In the genomic region with DNA sequence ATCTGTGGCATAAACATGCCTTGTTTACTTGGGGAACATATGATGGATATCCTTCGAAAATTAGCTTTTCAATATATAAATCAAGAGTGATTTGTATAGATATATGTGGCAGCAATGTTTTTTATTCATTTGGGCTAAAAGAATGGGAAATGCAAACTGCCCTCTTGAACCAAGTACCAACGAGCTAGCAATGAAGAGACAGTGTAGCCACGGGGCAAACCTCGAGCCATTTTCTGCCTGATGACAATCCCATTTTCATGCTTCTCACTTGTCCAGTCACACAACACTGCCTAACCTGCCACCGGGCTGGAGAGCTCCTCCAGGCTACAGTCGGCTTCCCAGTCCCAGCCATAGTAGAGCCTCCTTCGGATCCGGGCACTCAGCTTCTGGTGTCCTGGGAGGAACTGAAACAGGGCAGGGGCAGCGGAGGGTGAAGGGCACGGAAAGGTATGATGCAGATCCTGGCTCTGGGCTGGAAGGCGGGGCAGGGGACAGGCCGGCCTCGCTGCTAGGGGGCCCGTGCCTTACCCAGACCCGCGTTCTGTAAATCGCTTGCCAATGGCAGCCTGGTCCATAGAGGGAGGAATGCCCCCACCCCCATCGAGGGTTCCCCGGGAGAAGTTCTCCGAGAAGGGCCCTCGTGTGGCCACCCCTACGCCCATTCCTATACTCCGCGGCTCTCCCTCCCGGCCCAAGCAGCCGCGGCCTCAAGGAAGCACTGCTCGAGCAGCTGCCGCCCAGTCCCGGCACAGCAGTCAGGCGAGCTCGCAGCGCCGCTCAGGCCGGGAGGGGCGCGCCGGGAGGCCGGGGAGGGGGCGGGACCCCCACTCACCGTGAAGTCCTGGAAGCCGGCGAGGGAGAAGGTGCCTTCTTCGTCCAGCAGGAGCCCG, we compare ENCODE assay signal across 9 cellular contexts. TPM values are rescaled to one million over a fixed set of nuclear protein-coding genes. Genes with fewer than 3 reads are reported as not detected.
DNase-seq lines count a peak whose midpoint lies in the region; ATAC-seq, FAIRE-seq and TF ChIP-seq lines count a peak whose summit lies in the region.
"Had no signal": no experiment of that assay in that cellular context is flagged by ENCODE, and none has a peak within 500 bp of the region (broad histone marks: within the 10 kb centered on the region; RNA-seq: fewer than 3 reads in every experiment).

No MANE protein-coding gene starts in this region.

- H2AFZ ChIP-seq in endothelial cell of umbilical vein (ENCODE audit: low read depth, low read length), result peak overlapping the region; percentile 74

- DNase-seq in GF-D8 (lab: John Stamatoyannopoulos, UW), result peak; percentile 15
- peak; percentile 69 for DNase-seq in activated B cell treated with CpG ODN at 0.5 μM for 24 hours
- peak; percentile 62 for DNase-seq in endothelial cell of umbilical vein (ENCODE audit: low read depth, low spot score)
- DNase-seq in inferior parietal cortex (ENCODE audit: extremely low spot score), result no peak

- no peaks in the 10 kb centered on the region for H3K9me3 Mint-ChIP-seq in activated B cell treated with CpG ODN at 0.5 μM for 24 hours

- no peak for TF ChIP-seq POLR2A in endothelial cell of umbilical vein (IDR thresholded peaks at IDR 0.05; ENCODE audit: low read depth, low read length)

- no peaks in the 10 kb centered on the region for H3K9me3 ChIP-seq in endothelial cell of umbilical vein (replicated peaks; ENCODE audit: control insufficient read depth, insufficient read depth, low read length)
- no peaks in the 10 kb centered on the region for H3K9me3 ChIP-seq in mononuclear cell (ENCODE audit: low read depth, low read length)

- peaks cover 40% of the 10 kb centered on the region for H3K4me1 Mint-ChIP-seq in activated B cell treated with CpG ODN at 0.5 μM for 24 hours

- POLR2A ChIA-PET in activated B cell treated with CpG ODN at 0.5 μM for 24 hours (lab: Charles Lee) (interaction anchor here (0.5 to 4.7 kb wide), 34 partner anchors 8 to 957 kb away, joined by 3 to 98 read pairs (median 5); partner anchors contain the start of genes ABCB6, ANKZF1, ATG9A and DNAJB2), endothelial cell of umbilical vein (lab: Charles Lee) (interaction anchor here (0.6 to 1.2 kb wide), 7 partner anchors 20 to 181 kb away, joined by 3 to 5 read pairs (median 3); partner anchors contain the start of genes ANKZF1 and ATG9A)

- peak overlapping the region; percentile 95 for H3K4me2 ChIP-seq in endothelial cell of umbilical vein (ENCODE audit: insufficient read depth, low read length)

- H3K9ac ChIP-seq in endothelial cell of umbilical vein (replicated peaks; ENCODE audit: extremely low read depth, insufficient read depth, low read length), result peak overlapping the region; percentile 81

- peak overlapping the region; percentile 96 for H3K4me3 Mint-ChIP-seq in activated B cell treated with CpG ODN at 0.5 μM for 24 hours

- H3K27ac ChIP-seq in endothelial cell of umbilical vein (ENCODE audit: insufficient read depth, low read depth, low read length), result no peak overlapping the region
- peak overlapping the region; percentile 99 for H3K27ac ChIP-seq in temporal lobe (ENCODE audit: low read depth, low read length)

- no peak for TF ChIP-seq RAD21 in Ishikawa (IDR thresholded peaks at IDR 0.05; ENCODE audit: low read depth)

- peaks cover 9 to 28% of the 10 kb centered on the region in 2 experiments for H3K36me3 ChIP-seq in endothelial cell of umbilical vein (ENCODE audit: control insufficient read depth in 2 of 2, extremely low read depth in 1 of 2, insufficient read depth in 2 of 2, low read length in 2 of 2)

- intact Hi-C loops in activated B cell treated with CpG ODN at 0.5 μM for 24 hours (cut with micrococcal nuclease) (loop anchor here (1.0 to 5.0 kb wide), 13 partner anchors 16 to 959 kb away; partner anchors contain the start of genes AAMP, ARPC2, BCS1L and CNOT9), endothelial cell of umbilical vein (cut with micrococcal nuclease) (loop anchor here (1.0 to 5.0 kb wide), 4 partner anchors 35 to 609 kb away; partner anchors contain the start of genes CNOT9, DNPEP and USP37)

- dilution Hi-C loops in endothelial cell of umbilical vein (cut with MboI; ENCODE audit: extremely low pct_ligation_motif_present, low sequenced_read_pairs), result no loop called here

- peaks cover 18% of the 10 kb centered on the region for H3K4me1 ChIP-seq in endothelial cell of umbilical vein (ENCODE audit: control insufficient read depth, extremely low read depth, insufficient read depth, low read length)
- peaks cover 57% of the 10 kb centered on the region for H3K4me1 ChIP-seq in mononuclear cell (ENCODE audit: insufficient read depth, low read length)

- CTCF ChIA-PET in activated B cell treated with CpG ODN at 0.5 μM for 24 hours (lab: Charles Lee), result interaction anchor here (1.0 to 4.7 kb wide), 10 partner anchors 17 to 123 kb away, joined by 3 to 33 read pairs (median 6); partner anchors contain the start of genes ABCB6, ANKZF1, ATG9A and DNAJB2
- CTCF ChIA-PET in endothelial cell of umbilical vein (lab: Charles Lee), result interaction anchor here (0.6 to 3.4 kb wide), 13 partner anchors 17 to 594 kb away, joined by 3 to 18 read pairs (median 6); partner anchors contain the start of genes ABCB6, ANKZF1, ATG9A and DNAJB2

- TF ChIP-seq CTCF in activated B cell treated with CpG ODN at 0.5 μM for 24 hours (IDR thresholded peaks at IDR 0.05), result no peak
- peak; percentile 6 to 7 for TF ChIP-seq CTCF in endothelial cell of umbilical vein (IDR thresholded peaks at IDR 0.05; ENCODE audit: extremely low read depth in 1 of 2, insufficient read depth in 1 of 2, low read depth in 1 of 2, low read length in 2 of 2)

- H3K79me2 ChIP-seq in endothelial cell of umbilical vein (ENCODE audit: control insufficient read depth, insufficient read depth, low read length), result peaks cover 22% of the 10 kb centered on the region

- H3K27ac Mint-ChIP-seq in activated B cell treated with CpG ODN at 0.5 μM for 24 hours, result peak overlapping the region; percentile 99

- TSS peak; percentile 1 for BruUV-seq in endothelial cell of umbilical vein (replicated peaks; lab: Mats Ljungman, UMichigan)

- peaks cover 78% of the 10 kb centered on the region for H3K36me3 Mint-ChIP-seq in activated B cell treated with CpG ODN at 0.5 μM for 24 hours (ENCODE audit: low read depth)

- no peaks in the 10 kb centered on the region for H4K20me1 ChIP-seq in endothelial cell of umbilical vein (replicated peaks; ENCODE audit: control insufficient read depth, extremely low read depth, insufficient read depth, low read length)

- peak; percentile 29 for ATAC-seq in GM21576 (IDR thresholded peaks at IDR 0.05; ENCODE audit: unreplicated experiment)
- peak; percentile 57 for ATAC-seq in activated B cell treated with CpG ODN at 0.5 μM for 24 hours (ENCODE audit: low read depth)

- H3K4me3 ChIP-seq in endothelial cell of umbilical vein (replicated peaks in 1 of 3; ENCODE audit: insufficient read depth in 1 of 3, low read depth in 1 of 3, low read length in 3 of 3) (peak overlapping the region; percentile 29 to 81 (median 67)), mononuclear cell (ENCODE audit: low read length) (peak overlapping the region; percentile 74)

- peak; percentile 76 for FAIRE-seq in endothelial cell of umbilical vein (lab: Jason Lieb, UNC)
- FAIRE-seq: endometrium had no signal

- H3K9me1 ChIP-seq in endothelial cell of umbilical vein (replicated peaks; ENCODE audit: control insufficient read depth, extremely low read depth, insufficient read depth, low read length), result no peaks in the 10 kb centered on the region

- TF ChIP-seq EP300 in Ishikawa (IDR thresholded peaks at IDR 0.05; ENCODE audit: borderline replicate concordance), result no peak

- no peaks in the 10 kb centered on the region for H3K27me3 ChIP-seq in endothelial cell of umbilical vein (ENCODE audit: control insufficient read depth in 2 of 2, insufficient read depth in 2 of 2, low read length in 2 of 2)
- no peaks in the 10 kb centered on the region for H3K27me3 ChIP-seq in mononuclear cell (ENCODE audit: insufficient read depth, low read length)

- no peaks in the 10 kb centered on the region for H3K27me3 Mint-ChIP-seq in activated B cell treated with CpG ODN at 0.5 μM for 24 hours

RNA-seq across cellular contexts. Expression of gene CNPPD1, which starts 0.6 kb away (rescaled TPM):
- total RNA-seq in activated B cell treated with CpG ODN at 0.5 μM for 24 hours (144 and 147 TPM in 2 replicates), endothelial cell of umbilical vein (41.0 and 44.0 TPM in 2 replicates), mononuclear cell (27.5 TPM), temporal lobe (26.8 TPM)
- polyA plus RNA-seq in endothelial cell of umbilical vein, result 51.1 and 55.7 TPM in 2 replicates
- 38.1 and 39.2 TPM in 2 replicates for polyA plus RNA-seq in endothelial cell of umbilical vein (2011; cell fraction: cytosol; rRNA removed)
- 60.0 and 63.9 TPM in 2 replicates for polyA plus RNA-seq in endothelial cell of umbilical vein (2011; cell fraction: nucleus; rRNA removed)
- polyA plus RNA-seq in endothelial cell of umbilical vein (2012), result 35.5 and 39.9 TPM in 2 replicates
- polyA minus RNA-seq in endothelial cell of umbilical vein, result 24.6 and 27.9 TPM in 2 replicates
- 5.8 TPM for polyA minus RNA-seq in endothelial cell of umbilical vein (2011; cell fraction: cytosol; rRNA and poly(A)+ RNA removed)
- polyA minus RNA-seq in endothelial cell of umbilical vein (2011; cell fraction: nucleus; rRNA and poly(A)+ RNA removed), result 14.1 and 15.9 TPM in 2 replicates

RNA-seq across cellular contexts. Expression of gene RETREG2, which starts 1.9 kb away (rescaled TPM):
- 60.5 and 78.6 TPM in 2 replicates for total RNA-seq in activated B cell treated with CpG ODN at 0.5 μM for 24 hours
- 58.2 and 59.5 TPM in 2 replicates for total RNA-seq in endothelial cell of umbilical vein
- 68.1 and 76.1 TPM in 2 replicates for polyA plus RNA-seq in endothelial cell of umbilical vein
- 51.6 and 53.2 TPM in 2 replicates for polyA plus RNA-seq in endothelial cell of umbilical vein (2011; cell fraction: cytosol; rRNA removed)
- 59.8 and 67.6 TPM in 2 replicates for polyA plus RNA-seq in endothelial cell of umbilical vein (2011; cell fraction: nucleus; rRNA removed)
- 39.7 and 46.3 TPM in 2 replicates for polyA plus RNA-seq in endothelial cell of umbilical vein (2012)
- polyA minus RNA-seq in endothelial cell of umbilical vein, result 131 and 150 TPM in 2 replicates
- polyA minus RNA-seq in endothelial cell of umbilical vein (2011; cell fraction: cytosol; rRNA and poly(A)+ RNA removed), result 26.6 TPM
- 41.5 and 52.4 TPM in 2 replicates for polyA minus RNA-seq in endothelial cell of umbilical vein (2011; cell fraction: nucleus; rRNA and poly(A)+ RNA removed)
- total RNA-seq in mononuclear cell, result 64.0 TPM
- 44.0 TPM for total RNA-seq in temporal lobe

RNA-seq across cellular contexts. Expression of gene SLC23A3, which starts 6.3 kb away (rescaled TPM):
- total RNA-seq in activated B cell treated with CpG ODN at 0.5 μM for 24 hours (4.5 and 4.9 TPM in 2 replicates), endothelial cell of umbilical vein (5.2 and 7.1 TPM in 2 replicates), mononuclear cell (0.31 TPM), temporal lobe (not detected)
- polyA plus RNA-seq in endothelial cell of umbilical vein, result 2.7 and 3.2 TPM in 2 replicates
- 0.32 and 0.44 TPM in 2 replicates for polyA plus RNA-seq in endothelial cell of umbilical vein (2011; cell fraction: cytosol; rRNA removed)
- polyA plus RNA-seq in endothelial cell of umbilical vein (2011; cell fraction: nucleus; rRNA removed), result 17.4 and 20.5 TPM in 2 replicates
- 2.1 and 2.5 TPM in 2 replicates for polyA plus RNA-seq in endothelial cell of umbilical vein (2012)
- 4.2 and 6.0 TPM in 2 replicates for polyA minus RNA-seq in endothelial cell of umbilical vein
- polyA minus RNA-seq in endothelial cell of umbilical vein (2011; cell fraction: cytosol; rRNA and poly(A)+ RNA removed), result not detected
- polyA minus RNA-seq in endothelial cell of umbilical vein (2011; cell fraction: nucleus; rRNA and poly(A)+ RNA removed), result 6.4 and 6.8 TPM in 2 replicates

RNA-seq across cellular contexts. Expression of gene NHEJ1, which starts 15.6 kb away (rescaled TPM):
- total RNA-seq in activated B cell treated with CpG ODN at 0.5 μM for 24 hours (19.1 and 25.0 TPM in 2 replicates), endothelial cell of umbilical vein (12.1 and 12.9 TPM in 2 replicates), mononuclear cell (13.7 TPM), temporal lobe (8.1 TPM)
- polyA plus RNA-seq in endothelial cell of umbilical vein, result 11.9 and 12.8 TPM in 2 replicates
- 15.1 and 15.5 TPM in 2 replicates for polyA plus RNA-seq in endothelial cell of umbilical vein (2011; cell fraction: cytosol; rRNA removed)
- polyA plus RNA-seq in endothelial cell of umbilical vein (2011; cell fraction: nucleus; rRNA removed), result 17.3 and 21.9 TPM in 2 replicates
- polyA plus RNA-seq in endothelial cell of umbilical vein (2012), result 14.2 and 15.7 TPM in 2 replicates
- 36.9 and 50.5 TPM in 2 replicates for polyA minus RNA-seq in endothelial cell of umbilical vein
- 11.0 TPM for polyA minus RNA-seq in endothelial cell of umbilical vein (2011; cell fraction: cytosol; rRNA and poly(A)+ RNA removed)
- polyA minus RNA-seq in endothelial cell of umbilical vein (2011; cell fraction: nucleus; rRNA and poly(A)+ RNA removed), result 10.3 and 16.5 TPM in 2 replicates

RNA-seq across cellular contexts. Expression of gene ZFAND2B, which starts 30.4 kb away (rescaled TPM):
- total RNA-seq in activated B cell treated with CpG ODN at 0.5 μM for 24 hours, result 39.9 and 47.2 TPM in 2 replicates
- 23.3 and 24.0 TPM in 2 replicates for total RNA-seq in endothelial cell of umbilical vein
- polyA plus RNA-seq in endothelial cell of umbilical vein, result 52.0 and 52.9 TPM in 2 replicates
- 32.0 and 36.7 TPM in 2 replicates for polyA plus RNA-seq in endothelial cell of umbilical vein (2011; cell fraction: cytosol; rRNA removed)
- 114 and 121 TPM in 2 replicates for polyA plus RNA-seq in endothelial cell of umbilical vein (2011; cell fraction: nucleus; rRNA removed)
- 21.3 and 21.7 TPM in 2 replicates for polyA plus RNA-seq in endothelial cell of umbilical vein (2012)
- polyA minus RNA-seq in endothelial cell of umbilical vein, result 24.0 and 33.6 TPM in 2 replicates
- 11.8 TPM for polyA minus RNA-seq in endothelial cell of umbilical vein (2011; cell fraction: cytosol; rRNA and poly(A)+ RNA removed)
- polyA minus RNA-seq in endothelial cell of umbilical vein (2011; cell fraction: nucleus; rRNA and poly(A)+ RNA removed), result 14.6 and 15.0 TPM in 2 replicates
- total RNA-seq in mononuclear cell, result 41.6 TPM
- total RNA-seq in temporal lobe, result 6.6 TPM
